Comparison of ENCODE assay signal across 21 cellular contexts in the genomic region with DNA sequence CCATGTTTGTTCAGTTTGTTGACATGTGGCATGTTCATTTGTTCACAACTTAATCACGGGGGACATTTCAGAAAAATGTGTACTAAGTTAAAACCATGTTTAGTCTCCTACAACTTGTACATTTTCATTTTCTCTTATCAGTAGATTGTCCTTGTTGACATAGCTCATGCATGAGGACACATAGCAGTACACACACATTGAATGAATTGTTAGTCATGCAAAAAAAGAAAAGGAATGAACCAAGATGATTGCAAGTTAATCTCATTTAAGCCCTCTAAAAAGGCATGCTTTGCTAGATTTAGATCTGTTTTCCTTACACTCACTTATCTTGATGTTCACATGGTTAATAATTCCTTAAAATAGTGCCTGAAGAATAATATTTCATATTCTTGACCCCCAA.
"Had no signal": no experiment of that assay in that cellular context is flagged by ENCODE, and none has a peak within 500 bp of the region (broad histone marks: within the 10 kb centered on the region; RNA-seq: fewer than 3 reads in every experiment).

No MANE protein-coding gene starts in this region.

- DNase-seq: KBM-7, MV-4-11, NCI-H1092, NCI-H1105 treated with DMSO at 0.1 percent for 48 hours, NCI-H1417 treated with DMSO at 0.1 percent for 48 hours, NCI-H146, NCI-H1694 treated with DMSO at 0.1 percent for 48 hours, NCI-H2029, NCI-H2081 treated with DMSO at 0.1 percent for 48 hours, NCI-H2171, NCI-H226, NCI-H446, NCI-H510A, NCI-H524 treated with DMSO at 0.1 percent for 48 hours, NCI-H69, NCI-H774, RPMI8226, SHP77 treated with DMSO at 0.1 percent for 48 hours, SJCRH30, SW 1271 had no signal

- H3K36me3 ChIP-seq: SJCRH30 had no signal

- H3K4me3 ChIP-seq: SJCRH30 had no signal

- H3K9me3 ChIP-seq: SJCRH30 had no signal

- H3K27me3 ChIP-seq: SJCRH30 had no signal

- FAIRE-seq: RCC 7860 had no signal

- H3K27ac ChIP-seq: SJCRH30 had no signal

- H3K4me1 ChIP-seq: SJCRH30 had no signal
